Comparison of ENCODE assay signal across 12 cellular contexts in genomic region chr2:40844353-40845277, GRCh38.
DNase-seq lines count a peak whose midpoint lies in the region; ATAC-seq and TF ChIP-seq lines count a peak whose summit lies in the region.
"Had no signal": no experiment of that assay in that cellular context is flagged by ENCODE, and none has a peak within 500 bp of the region (broad histone marks: within the 10 kb centered on the region; RNA-seq: fewer than 3 reads in every experiment).

No MANE protein-coding gene starts in this region.

- no peaks in the 10 kb centered on the region for H3K9me3 ChIP-seq in body of pancreas

- H3K27ac Mint-ChIP-seq in progenitor cell of endocrine pancreas: no peak overlapping the region
- H3K27ac Mint-ChIP-seq: activated CD8-positive, alpha-beta T cell treated with anti-CD3 and anti-CD28 coated beads for 36 hours; stimulated activated naive CD8-positive, alpha-beta T cell treated with anti-CD3 and anti-CD28 coated beads, Interleukin-15, Interleukin-2, amounts not matched to agents 100 ng/mL and 50 ng/mL, for 24 hours had no signal

- H3K9me3 Mint-ChIP-seq in progenitor cell of endocrine pancreas (ENCODE audit: low read depth): no peaks in the 10 kb centered on the region
- H3K9me3 Mint-ChIP-seq: activated CD8-positive, alpha-beta T cell treated with anti-CD3 and anti-CD28 coated beads for 36 hours; stimulated activated naive CD8-positive, alpha-beta T cell treated with anti-CD3 and anti-CD28 coated beads, Interleukin-15, Interleukin-2, amounts not matched to agents 100 ng/mL and 50 ng/mL, for 24 hours had no signal

- H3K36me3 ChIP-seq in body of pancreas (replicated peaks in 1 of 2; ENCODE audit: insufficient read depth in 1 of 2, low read depth in 2 of 2): no peaks in the 10 kb centered on the region

- peak; percentile 5 to 51 for DNase-seq in NCI-H524 (lab: John Stamatoyannopoulos, UW)
- DNase-seq in NCI-H524 treated with DMSO at 0.1 percent for 48 hours (lab: John Stamatoyannopoulos, UW): no peak
- DNase-seq in M059J (ENCODE audit: low read depth): peak; percentile 60
- peak; percentile 12 to 39 (median 18) for DNase-seq in body of pancreas
- DNase-seq in progenitor cell of endocrine pancreas (ENCODE audit: low spot score, unreplicated experiment): no peak
- no peak for DNase-seq in ecto neural progenitor cell (ENCODE audit: low spot score)
- no peak for DNase-seq in anterior cingulate cortex (lab: John Stamatoyannopoulos, UW)
- DNase-seq: activated CD8-positive, alpha-beta T cell treated with anti-CD3 and anti-CD28 coated beads for 36 hours; NCI-H510A had no signal

- TF ChIP-seq CTCF in body of pancreas (IDR thresholded peaks at IDR 0.05) (peak in 4 of 7 experiments; percentile 9 to 48 (median 18)), progenitor cell of endocrine pancreas (IDR thresholded peaks at IDR 0.05; ENCODE audit: unreplicated experiment) (peak; percentile 8)

- H3K36me3 Mint-ChIP-seq in progenitor cell of endocrine pancreas (ENCODE audit: insufficient read depth): no peaks in the 10 kb centered on the region

- H3K4me1 ChIP-seq in body of pancreas: no peaks in the 10 kb centered on the region

- H3K4me3 Mint-ChIP-seq in progenitor cell of endocrine pancreas (ENCODE audit: low read depth): no peak overlapping the region
- H3K4me3 Mint-ChIP-seq: activated CD8-positive, alpha-beta T cell treated with anti-CD3 and anti-CD28 coated beads for 36 hours; central memory CD8-positive, alpha-beta T cell; stimulated activated naive CD8-positive, alpha-beta T cell treated with anti-CD3 and anti-CD28 coated beads, Interleukin-15, Interleukin-2, amounts not matched to agents 100 ng/mL and 50 ng/mL, for 24 hours had no signal

- ATAC-seq in body of pancreas (peak; percentile 62), GM21737 (IDR thresholded peaks at IDR 0.05; ENCODE audit: unreplicated experiment) (no peak)
- ATAC-seq: activated CD8-positive, alpha-beta T cell treated with anti-CD3 and anti-CD28 coated beads for 36 hours had no signal

- H3K27ac ChIP-seq in body of pancreas: no peak overlapping the region

- no peaks in the 10 kb centered on the region for H3K27me3 ChIP-seq in body of pancreas

- intact Hi-C loops in body of pancreas (cut with DNase I): no loop called here

- 55 to 61% methylated on average over 8 of the region's 8 CpGs for WGBS in body of pancreas, 2 donors

- H3K27me3 Mint-ChIP-seq in progenitor cell of endocrine pancreas: no peaks in the 10 kb centered on the region
- H3K27me3 Mint-ChIP-seq: activated CD8-positive, alpha-beta T cell treated with anti-CD3 and anti-CD28 coated beads for 36 hours; central memory CD8-positive, alpha-beta T cell; stimulated activated naive CD8-positive, alpha-beta T cell treated with anti-CD3 and anti-CD28 coated beads, Interleukin-15, Interleukin-2, amounts not matched to agents 100 ng/mL and 50 ng/mL, for 24 hours had no signal

- H3K4me3 ChIP-seq in body of pancreas: no peak overlapping the region

- TF ChIP-seq POLR2A in body of pancreas (IDR thresholded peaks at IDR 0.05): no peak

- no peaks in the 10 kb centered on the region for H3K4me1 Mint-ChIP-seq in progenitor cell of endocrine pancreas (ENCODE audit: low read depth)
- H3K4me1 Mint-ChIP-seq: central memory CD8-positive, alpha-beta T cell had no signal

Comparison
In these comparisons a context has a peak if more than half of its experiments do, and no peak if none do; other contexts are left out.
1. DNase-seq: peak in NCI-H524 (2 of 2), M059J (single experiment) and body of pancreas (4 of 4); none in NCI-H524 treated with DMSO at 0.1 percent for 48 hours (single experiment), progenitor cell of endocrine pancreas (single experiment), ecto neural progenitor cell (single experiment) and anterior cingulate cortex (0 of 58).